11 cellular contexts compared by ENCODE assay signal in the genomic region with DNA sequence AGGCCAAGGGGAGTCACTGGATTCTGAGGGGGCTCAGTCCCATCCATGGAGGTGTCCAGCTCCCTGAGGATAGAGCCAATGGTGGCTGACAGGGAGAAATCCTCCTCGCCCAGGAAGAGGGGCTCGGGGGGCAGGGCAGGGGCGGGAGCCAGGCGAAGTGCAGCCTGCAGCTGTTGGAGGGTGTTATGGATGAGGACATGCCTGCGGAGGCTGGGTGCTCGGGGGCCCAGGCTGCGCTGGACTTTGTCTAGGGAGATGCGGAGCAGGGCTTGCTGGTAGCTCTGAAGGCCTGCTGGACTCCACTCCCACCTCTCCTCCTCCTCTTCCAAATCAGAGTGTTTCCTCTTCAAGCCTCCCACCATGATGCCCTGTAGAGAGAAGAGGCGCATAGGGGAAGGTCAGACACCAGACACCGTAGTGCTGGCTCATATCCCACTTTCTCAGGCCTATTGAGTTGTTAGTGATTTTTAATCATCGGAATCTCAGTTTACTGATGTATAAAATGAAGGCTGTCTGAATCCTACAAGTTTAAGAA. TPM values are rescaled to one million over a fixed set of nuclear protein-coding genes. Genes with fewer than 3 reads are reported as not detected.
DNase-seq lines count a peak whose midpoint lies in the region; ATAC-seq, FAIRE-seq and TF ChIP-seq lines count a peak whose summit lies in the region.
"Had no signal": no experiment of that assay in that cellular context is flagged by ENCODE, and none has a peak within 500 bp of the region (broad histone marks: within the 10 kb centered on the region; RNA-seq: fewer than 3 reads in every experiment).

No MANE protein-coding gene starts in this region.

- DNase-seq in HepG2 (ENCODE audit: low spot score): no peak
- DNase-seq in right lobe of liver: no peak
- DNase-seq in mesenchymal stem cell: no peak
- DNase-seq in vagina (ENCODE audit: extremely low spot score in 2 of 2): no peak
- DNase-seq: DMS79, lower lobe of right lung, NCI-H2171 had no signal

- 95% methylated on average over 11 of the region's 11 CpGs for WGBS in HepG2 (ENCODE audit: low lambda C conversion rate)
- 93% methylated on average over 3 of the region's 11 CpGs for WGBS in right lobe of liver (ENCODE audit: insufficient coverage, low coverage, low lambda C conversion rate, missing lambda C conversion rate)
- 85% methylated on average over 9 of the region's 11 CpGs for WGBS in mesenchymal stem cell

- H3K9me3 Mint-ChIP-seq in activated naive CD8-positive, alpha-beta T cell (ENCODE audit: low read depth): no peaks in the 10 kb centered on the region

- H2BK12ac ChIP-seq in mesenchymal stem cell (ENCODE audit: low read length in 2 of 2): no peak overlapping the region

- TF ChIP-seq POLR2A in HepG2 (IDR thresholded peaks at IDR 0.05; ENCODE audit: insufficient read depth in 1 of 2, low read depth in 2 of 2, low read length in 2 of 2) (no peak), right lobe of liver (IDR thresholded peaks at IDR 0.05) (no peak), vagina (IDR thresholded peaks at IDR 0.05) (no peak)

- H3K79me2 ChIP-seq in HepG2 (ENCODE audit: insufficient read depth, low read length): peaks cover 27% of the 10 kb centered on the region

- TF ChIP-seq RAD21 in HepG2 (CRISPR knock-in tag; IDR thresholded peaks at IDR 0.05): no peak

- peaks cover 13% of the 10 kb centered on the region for H4K20me1 ChIP-seq in HepG2 (ENCODE audit: insufficient read depth, low read length)

- H4K91ac ChIP-seq in mesenchymal stem cell (ENCODE audit: low read length): no peak overlapping the region

- ATAC-seq in HepG2 (no peak), right lobe of liver (no peak), HG02759 (IDR thresholded peaks at IDR 0.05; ENCODE audit: unreplicated experiment) (no peak), HG02798 (IDR thresholded peaks at IDR 0.05; ENCODE audit: poor library complexity, unreplicated experiment) (no peak), HG02938 (IDR thresholded peaks at IDR 0.05; ENCODE audit: unreplicated experiment) (no peak)
- ATAC-seq: lower lobe of right lung had no signal

- H3K23ac ChIP-seq in mesenchymal stem cell (ENCODE audit: low read length in 2 of 2): no peak overlapping the region

- TF ChIP-seq CTCF in HepG2 (CRISPR knock-in tag; IDR thresholded peaks at IDR 0.05): no peak
- no peak for TF ChIP-seq CTCF in right lobe of liver (IDR thresholded peaks at IDR 0.05)
- no peak for TF ChIP-seq CTCF in vagina (IDR thresholded peaks at IDR 0.05)

- FAIRE-seq in HepG2 (lab: Jason Lieb, UNC): no peak

- H3K4me2 ChIP-seq in HepG2 (ENCODE audit: low read depth, low read length) (peak overlapping the region; percentile 97), mesenchymal stem cell (ENCODE audit: low read length, poor library complexity, severe bottlenecking) (peak overlapping the region; percentile 85)

- peak overlapping the region; percentile 76 for H3K9ac ChIP-seq in HepG2 (ENCODE audit: insufficient read depth, low read depth, low read length)
- peak overlapping the region; percentile 97 for H3K9ac ChIP-seq in mesenchymal stem cell (ENCODE audit: low read length)

- no peak for TF ChIP-seq EP300 in HepG2 (IDR thresholded peaks at IDR 0.05; ENCODE audit: low read depth in 2 of 2, low read length in 2 of 2)
- no peak for TF ChIP-seq EP300 in HepG2 (CRISPR knock-in tag; IDR thresholded peaks at IDR 0.05; ENCODE audit: borderline replicate concordance)

- H3K4me1 ChIP-seq in HepG2 (ENCODE audit: insufficient read depth, low read length) (peaks cover 12% of the 10 kb centered on the region), right lobe of liver (peaks cover 0 to 12% (median 5%) of the 10 kb centered on the region in 4 donors), mesenchymal stem cell (ENCODE audit: control insufficient read depth, insufficient read depth, low read depth, low read length) (peaks cover 20% of the 10 kb centered on the region), vagina (peaks cover 34% of the 10 kb centered on the region)

- peaks cover 22% of the 10 kb centered on the region for H3K4me1 Mint-ChIP-seq in activated naive CD8-positive, alpha-beta T cell (ENCODE audit: low read depth)

- H3K27me3 Mint-ChIP-seq in activated naive CD8-positive, alpha-beta T cell: no peaks in the 10 kb centered on the region

- H3K36me3 ChIP-seq in HepG2 (replicated peaks in 1 of 2; ENCODE audit: control insufficient read depth in 1 of 2, insufficient read depth in 2 of 2, low read length in 2 of 2) (peaks cover 7 to 22% of the 10 kb centered on the region in 2 experiments; a peak in 4 of 5 replicates), right lobe of liver (peaks cover 0 to 22% (median 13%) of the 10 kb centered on the region in 4 donors), mesenchymal stem cell (ENCODE audit: control insufficient read depth in 1 of 2, insufficient read depth in 2 of 2, low read depth in 1 of 2, low read length in 2 of 2) (peaks cover 31 to 33% of the 10 kb centered on the region in 2 experiments), vagina (peaks cover 0 to 20% of the 10 kb centered on the region in 2 donors)

- H3K14ac ChIP-seq in mesenchymal stem cell (ENCODE audit: low read length in 2 of 2): no peak overlapping the region

- H3K79me1 ChIP-seq in mesenchymal stem cell (replicated peaks; ENCODE audit: low read length, poor library complexity, severe bottlenecking): peaks cover 5% of the 10 kb centered on the region

- H3K9me3 ChIP-seq in HepG2 (ENCODE audit: low read length) (no peaks in the 10 kb centered on the region), right lobe of liver (no peaks in the 10 kb centered on the region), mesenchymal stem cell (ENCODE audit: control insufficient read depth, low read length) (no peaks in the 10 kb centered on the region), vagina (no peaks in the 10 kb centered on the region)
- H3K9me3 ChIP-seq: lower lobe of right lung had no signal

- H3K27ac ChIP-seq in HepG2 (ENCODE audit: extremely low read length, insufficient read depth, low read length) (no peak overlapping the region), right lobe of liver (no peak overlapping the region), mesenchymal stem cell (ENCODE audit: low read length, poor library complexity, severe bottlenecking) (no peak overlapping the region), vagina (peak overlapping the region; percentile 99)

- intact Hi-C loops in HepG2 (cut with micrococcal nuclease; ENCODE audit: unreplicated experiment) (loop anchor here (5.0 kb wide), 1 partner anchor 1039 kb away; no protein-coding TSS in a partner anchor), right lobe of liver (cut with DNase I) (no loop called here), vagina (cut with DNase I) (loop anchor here (2.0 kb wide), 1 partner anchor 21 kb away; no protein-coding TSS in a partner anchor)

- in situ Hi-C loops in HepG2 (cut with HindIII; ENCODE audit: extremely low pct_ligation_motif_present, low pct_unique_long_range_greater_than_20kb): no loop called here

- no peak overlapping the region for H2AK5ac ChIP-seq in mesenchymal stem cell (ENCODE audit: low read length, severe bottlenecking)

- H4K8ac ChIP-seq in mesenchymal stem cell (ENCODE audit: low read length): no peak overlapping the region

- peaks cover 0 to 5% of the 10 kb centered on the region in 2 experiments; a peak in 1 of 5 replicates for H3K27me3 ChIP-seq in HepG2 (ENCODE audit: control insufficient read depth in 1 of 2, insufficient read depth in 2 of 2, low read length in 2 of 2)
- H3K27me3 ChIP-seq in right lobe of liver: no peaks in the 10 kb centered on the region
- no peaks in the 10 kb centered on the region for H3K27me3 ChIP-seq in mesenchymal stem cell (ENCODE audit: control insufficient read depth in 1 of 2, insufficient read depth in 1 of 2, low read length in 2 of 2)
- H3K27me3 ChIP-seq in vagina: no peaks in the 10 kb centered on the region

- H3K27ac Mint-ChIP-seq in activated naive CD8-positive, alpha-beta T cell: peak overlapping the region; percentile 97

- H2AFZ ChIP-seq in HepG2 (ENCODE audit: low read length): no peak overlapping the region
- H2AFZ ChIP-seq in mesenchymal stem cell (ENCODE audit: low read depth, low read length): no peak overlapping the region

- H3K4me3 ChIP-seq in HepG2 (replicated peaks in 1 of 3; ENCODE audit: insufficient read depth in 1 of 3, low read depth in 2 of 3, low read length in 3 of 3): peak overlapping the region in 1 of 3 experiments; percentile 76; a peak in 1 of 6 replicates
- peak overlapping the region in 1 of 3 donors; percentile 71 for H3K4me3 ChIP-seq in right lobe of liver
- peak overlapping the region in 1 of 2 experiments; percentile 94 for H3K4me3 ChIP-seq in mesenchymal stem cell (ENCODE audit: insufficient read depth in 1 of 2, low read depth in 1 of 2, low read length in 2 of 2)
- peak overlapping the region in 1 of 2 donors; percentile 77 for H3K4me3 ChIP-seq in vagina

- H2BK15ac ChIP-seq in mesenchymal stem cell (ENCODE audit: low read depth, poor library complexity, severe bottlenecking): no peak overlapping the region

- no peak overlapping the region for H2BK5ac ChIP-seq in mesenchymal stem cell (ENCODE audit: low read depth, low read length, poor library complexity, severe bottlenecking)

- no TSS peak for BruUV-seq in HepG2 (replicated peaks; lab: Mats Ljungman, UMichigan)

- H3K4ac ChIP-seq in mesenchymal stem cell (ENCODE audit: low read depth in 1 of 2, low read length in 2 of 2): no peak overlapping the region

- H3K18ac ChIP-seq in mesenchymal stem cell (ENCODE audit: low read depth in 1 of 2, low read length in 2 of 2): no peak overlapping the region

- peaks cover 2% of the 10 kb centered on the region for H3K36me3 Mint-ChIP-seq in activated naive CD8-positive, alpha-beta T cell

- H2BK120ac ChIP-seq in mesenchymal stem cell (ENCODE audit: low read depth, low read length): no peak overlapping the region

- POLR2A ChIA-PET in HepG2 (lab: Yijun Ruan, JAX): interaction anchor here (1.7 to 4.6 kb wide), 3 partner anchors 15 to 162 kb away, joined by 4 to 80 read pairs (median 50); partner anchors contain the start of gene SERTAD1

- peak overlapping the region; percentile 100 for H3K4me3 Mint-ChIP-seq in activated naive CD8-positive, alpha-beta T cell

- CTCF ChIA-PET in HepG2 (lab: Yijun Ruan, JAX; ENCODE audit: low intra/inter-chr PET ratio, low total read pairs): no interaction called here

RNA-seq across cellular contexts. Expression of gene SERTAD3, which starts 2.3 kb away (rescaled TPM):
- total RNA-seq in HepG2 (2016; rRNA removed; fragmentation: Illumina TruSeq; extraction: Trizol) (16.9 and 17.8 TPM in 2 replicates), right lobe of liver (10 to 100 TPM in 1 of 6 experiments, 1 to 10 TPM in 5; 5.2 to 10.1 (median 7.4) TPM), vagina (42.0 TPM)
- total RNA-seq in HepG2 (2016; cell fraction: cytosol; rRNA removed; fragmentation: Illumina TruSeq; extraction: Trizol; ENCODE audit: low read depth): 14.6 and 17.8 TPM in 2 replicates
- total RNA-seq in HepG2 (2016; cell fraction: insoluble cytoplasmic fraction; rRNA removed; fragmentation: Illumina TruSeq; extraction: Trizol): 14.8 and 17.5 TPM in 2 replicates
- total RNA-seq in HepG2 (2016; cell fraction: membrane; rRNA removed; fragmentation: Illumina TruSeq; extraction: Trizol): 22.0 and 25.4 TPM in 2 replicates
- total RNA-seq in HepG2 (2016; cell fraction: nucleus; rRNA removed; fragmentation: Illumina TruSeq; extraction: Trizol): 6.8 and 9.0 TPM in 2 replicates
- polyA plus RNA-seq in HepG2 (2011; rRNA removed): 9.5 and 9.6 TPM in 2 replicates
- polyA plus RNA-seq in HepG2 (2011; cell fraction: cytosol; rRNA removed): 6.9 and 7.9 TPM in 2 replicates
- polyA plus RNA-seq in HepG2 (2011; cell fraction: nucleus; rRNA removed): 5.9 and 6.5 TPM in 2 replicates
- 6.5 and 7.5 TPM in 2 replicates for polyA plus RNA-seq in HepG2 (2012)
- polyA plus RNA-seq in HepG2 (2016; cell fraction: cytosol; fragmentation: Illumina TruSeq; extraction: Trizol; ENCODE audit: low read depth): 3.8 and 4.4 TPM in 2 replicates
- 10.8 and 15.2 TPM in 2 replicates for polyA plus RNA-seq in HepG2 (2016; cell fraction: insoluble cytoplasmic fraction; fragmentation: Illumina TruSeq; extraction: Trizol; ENCODE audit: low read depth)
- 7.3 and 9.1 TPM in 2 replicates for polyA plus RNA-seq in HepG2 (2016; cell fraction: membrane; fragmentation: Illumina TruSeq; extraction: Trizol; ENCODE audit: low read depth)
- polyA plus RNA-seq in HepG2 (2016; cell fraction: nucleus; fragmentation: Illumina TruSeq; extraction: Trizol; ENCODE audit: insufficient read depth, low read depth): 13.4 and 16.1 TPM in 2 replicates
- polyA minus RNA-seq in HepG2 (2011; rRNA and poly(A)+ RNA removed; ENCODE audit: low replicate concordance): 19.2 and 19.5 TPM in 2 replicates
- polyA minus RNA-seq in HepG2 (2011; cell fraction: cytosol; rRNA and poly(A)+ RNA removed): 10.9 and 15.7 TPM in 2 replicates
- 5.1 and 5.8 TPM in 2 replicates for polyA minus RNA-seq in HepG2 (2011; cell fraction: nucleus; rRNA and poly(A)+ RNA removed)
- polyA plus RNA-seq in mesenchymal stem cell (2013, experiment 1 of 2): 22.0 TPM
- polyA plus RNA-seq in mesenchymal stem cell (2013, experiment 2 of 2): 22.4 TPM

RNA-seq across cellular contexts. Expression of gene SERTAD1, which starts 16.0 kb away (rescaled TPM):
- total RNA-seq in HepG2 (2016; rRNA removed; fragmentation: Illumina TruSeq; extraction: Trizol): 4.3 and 4.7 TPM in 2 replicates
- 1.8 and 2.1 TPM in 2 replicates for total RNA-seq in HepG2 (2016; cell fraction: cytosol; rRNA removed; fragmentation: Illumina TruSeq; extraction: Trizol; ENCODE audit: low read depth)
- total RNA-seq in HepG2 (2016; cell fraction: insoluble cytoplasmic fraction; rRNA removed; fragmentation: Illumina TruSeq; extraction: Trizol): 3.9 and 5.6 TPM in 2 replicates
- 3.0 and 3.6 TPM in 2 replicates for total RNA-seq in HepG2 (2016; cell fraction: membrane; rRNA removed; fragmentation: Illumina TruSeq; extraction: Trizol)
- 1.7 and 1.9 TPM in 2 replicates for total RNA-seq in HepG2 (2016; cell fraction: nucleus; rRNA removed; fragmentation: Illumina TruSeq; extraction: Trizol)
- 4.5 and 5.0 TPM in 2 replicates for polyA plus RNA-seq in HepG2 (2011; rRNA removed)
- 5.0 and 7.0 TPM in 2 replicates for polyA plus RNA-seq in HepG2 (2011; cell fraction: cytosol; rRNA removed)
- 4.0 and 4.5 TPM in 2 replicates for polyA plus RNA-seq in HepG2 (2011; cell fraction: nucleus; rRNA removed)
- polyA plus RNA-seq in HepG2 (2012): 1.4 and 1.9 TPM in 2 replicates
- polyA plus RNA-seq in HepG2 (2016; cell fraction: cytosol; fragmentation: Illumina TruSeq; extraction: Trizol; ENCODE audit: low read depth): 0.94 and 1.1 TPM in 2 replicates
- polyA plus RNA-seq in HepG2 (2016; cell fraction: insoluble cytoplasmic fraction; fragmentation: Illumina TruSeq; extraction: Trizol; ENCODE audit: low read depth): 3.6 and 4.1 TPM in 2 replicates
- 1.5 and 1.7 TPM in 2 replicates for polyA plus RNA-seq in HepG2 (2016; cell fraction: membrane; fragmentation: Illumina TruSeq; extraction: Trizol; ENCODE audit: low read depth)
- polyA plus RNA-seq in HepG2 (2016; cell fraction: nucleus; fragmentation: Illumina TruSeq; extraction: Trizol; ENCODE audit: insufficient read depth, low read depth): 2.5 and 2.7 TPM in 2 replicates
- polyA minus RNA-seq in HepG2 (2011; rRNA and poly(A)+ RNA removed; ENCODE audit: low replicate concordance): 2.7 and 5.6 TPM in 2 replicates
- 1.1 and 1.2 TPM in 2 replicates for polyA minus RNA-seq in HepG2 (2011; cell fraction: cytosol; rRNA and poly(A)+ RNA removed)
- polyA minus RNA-seq in HepG2 (2011; cell fraction: nucleus; rRNA and poly(A)+ RNA removed): 1.7 and 2.0 TPM in 2 replicates
- total RNA-seq in right lobe of liver: 10 to 100 TPM in 1 of 6 experiments, 1 to 10 TPM in 5; 3.7 to 11.7 (median 6.2) TPM
- polyA plus RNA-seq in mesenchymal stem cell (2013, experiment 1 of 2): 11.7 TPM
- polyA plus RNA-seq in mesenchymal stem cell (2013, experiment 2 of 2): 12.3 TPM
- 14.2 TPM for total RNA-seq in vagina

RNA-seq across cellular contexts. Expression of gene BLVRB, which starts 23.8 kb away (rescaled TPM):
- total RNA-seq in HepG2 (2016; rRNA removed; fragmentation: Illumina TruSeq; extraction: Trizol): 25.9 and 32.7 TPM in 2 replicates
- total RNA-seq in HepG2 (2016; cell fraction: cytosol; rRNA removed; fragmentation: Illumina TruSeq; extraction: Trizol; ENCODE audit: low read depth): 8.2 and 10.9 TPM in 2 replicates
- 28.3 and 39.1 TPM in 2 replicates for total RNA-seq in HepG2 (2016; cell fraction: insoluble cytoplasmic fraction; rRNA removed; fragmentation: Illumina TruSeq; extraction: Trizol)
- 7.6 and 7.9 TPM in 2 replicates for total RNA-seq in HepG2 (2016; cell fraction: membrane; rRNA removed; fragmentation: Illumina TruSeq; extraction: Trizol)
- 9.9 and 11.1 TPM in 2 replicates for total RNA-seq in HepG2 (2016; cell fraction: nucleus; rRNA removed; fragmentation: Illumina TruSeq; extraction: Trizol)
- polyA plus RNA-seq in HepG2 (2011; rRNA removed): 51.4 and 75.9 TPM in 2 replicates
- polyA plus RNA-seq in HepG2 (2011; cell fraction: cytosol; rRNA removed): 66.0 and 107 TPM in 2 replicates
- polyA plus RNA-seq in HepG2 (2011; cell fraction: nucleus; rRNA removed): 44.9 and 46.6 TPM in 2 replicates
- 39.5 and 39.8 TPM in 2 replicates for polyA plus RNA-seq in HepG2 (2012)
- polyA plus RNA-seq in HepG2 (2016; cell fraction: cytosol; fragmentation: Illumina TruSeq; extraction: Trizol; ENCODE audit: low read depth): 10.5 and 11.4 TPM in 2 replicates
- polyA plus RNA-seq in HepG2 (2016; cell fraction: insoluble cytoplasmic fraction; fragmentation: Illumina TruSeq; extraction: Trizol; ENCODE audit: low read depth): 31.5 and 40.3 TPM in 2 replicates
- 6.6 and 8.8 TPM in 2 replicates for polyA plus RNA-seq in HepG2 (2016; cell fraction: membrane; fragmentation: Illumina TruSeq; extraction: Trizol; ENCODE audit: low read depth)
- 18.0 and 18.8 TPM in 2 replicates for polyA plus RNA-seq in HepG2 (2016; cell fraction: nucleus; fragmentation: Illumina TruSeq; extraction: Trizol; ENCODE audit: insufficient read depth, low read depth)
- polyA minus RNA-seq in HepG2 (2011; rRNA and poly(A)+ RNA removed; ENCODE audit: low replicate concordance): 42.8 and 149 TPM in 2 replicates
- polyA minus RNA-seq in HepG2 (2011; cell fraction: cytosol; rRNA and poly(A)+ RNA removed): 28.8 and 32.2 TPM in 2 replicates
- polyA minus RNA-seq in HepG2 (2011; cell fraction: nucleus; rRNA and poly(A)+ RNA removed): 6.0 and 10.4 TPM in 2 replicates
- 100 to 1,000 TPM; 127 to 326 (median 146) TPM for total RNA-seq in right lobe of liver
- polyA plus RNA-seq in mesenchymal stem cell (2013, experiment 1 of 2): 83.8 TPM
- polyA plus RNA-seq in mesenchymal stem cell (2013, experiment 2 of 2): 80.0 TPM
- total RNA-seq in vagina: 357 TPM

RNA-seq across cellular contexts. Expression of gene SPTBN4, which starts 25.0 kb away (rescaled TPM):
- total RNA-seq in HepG2 (2016; rRNA removed; fragmentation: Illumina TruSeq; extraction: Trizol): 0.11 TPM in 1 of 2 replicates, not detected in the other
- not detected in 2 replicates for total RNA-seq in HepG2 (2016; cell fraction: cytosol; rRNA removed; fragmentation: Illumina TruSeq; extraction: Trizol; ENCODE audit: low read depth)
- not detected in 2 replicates for total RNA-seq in HepG2 (2016; cell fraction: insoluble cytoplasmic fraction; rRNA removed; fragmentation: Illumina TruSeq; extraction: Trizol)
- total RNA-seq in HepG2 (2016; cell fraction: membrane; rRNA removed; fragmentation: Illumina TruSeq; extraction: Trizol): not detected in 2 replicates
- not detected in 2 replicates for total RNA-seq in HepG2 (2016; cell fraction: nucleus; rRNA removed; fragmentation: Illumina TruSeq; extraction: Trizol)
- polyA plus RNA-seq in HepG2 (2011; rRNA removed): 0.08 and 0.11 TPM in 2 replicates
- 0.04 and 0.11 TPM in 2 replicates for polyA plus RNA-seq in HepG2 (2011; cell fraction: cytosol; rRNA removed)
- polyA plus RNA-seq in HepG2 (2011; cell fraction: nucleus; rRNA removed): 0.26 and 0.29 TPM in 2 replicates
- 0.11 TPM in 2 replicates for polyA plus RNA-seq in HepG2 (2012)
- polyA plus RNA-seq in HepG2 (2016; cell fraction: cytosol; fragmentation: Illumina TruSeq; extraction: Trizol; ENCODE audit: low read depth): not detected in 2 replicates
- not detected in 2 replicates for polyA plus RNA-seq in HepG2 (2016; cell fraction: insoluble cytoplasmic fraction; fragmentation: Illumina TruSeq; extraction: Trizol; ENCODE audit: low read depth)
- polyA plus RNA-seq in HepG2 (2016; cell fraction: membrane; fragmentation: Illumina TruSeq; extraction: Trizol; ENCODE audit: low read depth): not detected in 2 replicates
- polyA plus RNA-seq in HepG2 (2016; cell fraction: nucleus; fragmentation: Illumina TruSeq; extraction: Trizol; ENCODE audit: insufficient read depth, low read depth): not detected in 2 replicates
- 0.30 and 1.5 TPM in 2 replicates for polyA minus RNA-seq in HepG2 (2011; rRNA and poly(A)+ RNA removed; ENCODE audit: low replicate concordance)
- polyA minus RNA-seq in HepG2 (2011; cell fraction: cytosol; rRNA and poly(A)+ RNA removed): not detected in 2 replicates
- polyA minus RNA-seq in HepG2 (2011; cell fraction: nucleus; rRNA and poly(A)+ RNA removed): not detected in 2 replicates
- total RNA-seq in right lobe of liver: 1 to 10 TPM in 1 of 6 experiments, under 1 TPM in 5; 0.44 to 1.6 (median 0.65) TPM
- 0.23 TPM for polyA plus RNA-seq in mesenchymal stem cell (2013, experiment 1 of 2)
- 0.15 TPM for polyA plus RNA-seq in mesenchymal stem cell (2013, experiment 2 of 2)
- 1.7 TPM for total RNA-seq in vagina

RNA-seq across cellular contexts. Expression of gene PRX, which starts 28.6 kb away (rescaled TPM):
- 0.46 and 0.66 TPM in 2 replicates for total RNA-seq in HepG2 (2016; rRNA removed; fragmentation: Illumina TruSeq; extraction: Trizol)
- not detected in 2 replicates for total RNA-seq in HepG2 (2016; cell fraction: cytosol; rRNA removed; fragmentation: Illumina TruSeq; extraction: Trizol; ENCODE audit: low read depth)
- total RNA-seq in HepG2 (2016; cell fraction: insoluble cytoplasmic fraction; rRNA removed; fragmentation: Illumina TruSeq; extraction: Trizol): 0.39 and 0.78 TPM in 2 replicates
- total RNA-seq in HepG2 (2016; cell fraction: membrane; rRNA removed; fragmentation: Illumina TruSeq; extraction: Trizol): 0.03 and 0.12 TPM in 2 replicates
- 0.38 and 0.40 TPM in 2 replicates for total RNA-seq in HepG2 (2016; cell fraction: nucleus; rRNA removed; fragmentation: Illumina TruSeq; extraction: Trizol)
- polyA plus RNA-seq in HepG2 (2011; rRNA removed): 0.66 and 0.99 TPM in 2 replicates
- 0.79 and 0.94 TPM in 2 replicates for polyA plus RNA-seq in HepG2 (2011; cell fraction: cytosol; rRNA removed)
- 0.76 and 0.99 TPM in 2 replicates for polyA plus RNA-seq in HepG2 (2011; cell fraction: nucleus; rRNA removed)
- polyA plus RNA-seq in HepG2 (2012): 0.85 and 1.1 TPM in 2 replicates
- not detected in 2 replicates for polyA plus RNA-seq in HepG2 (2016; cell fraction: cytosol; fragmentation: Illumina TruSeq; extraction: Trizol; ENCODE audit: low read depth)
- polyA plus RNA-seq in HepG2 (2016; cell fraction: insoluble cytoplasmic fraction; fragmentation: Illumina TruSeq; extraction: Trizol; ENCODE audit: low read depth): 0.25 and 0.53 TPM in 2 replicates
- polyA plus RNA-seq in HepG2 (2016; cell fraction: membrane; fragmentation: Illumina TruSeq; extraction: Trizol; ENCODE audit: low read depth): 0.03 and 0.06 TPM in 2 replicates
- polyA plus RNA-seq in HepG2 (2016; cell fraction: nucleus; fragmentation: Illumina TruSeq; extraction: Trizol; ENCODE audit: insufficient read depth, low read depth): 1.1 TPM in 2 replicates
- polyA minus RNA-seq in HepG2 (2011; rRNA and poly(A)+ RNA removed; ENCODE audit: low replicate concordance): 0.51 and 1.1 TPM in 2 replicates
- polyA minus RNA-seq in HepG2 (2011; cell fraction: cytosol; rRNA and poly(A)+ RNA removed): 0.53 and 0.89 TPM in 2 replicates
- 0.52 and 0.62 TPM in 2 replicates for polyA minus RNA-seq in HepG2 (2011; cell fraction: nucleus; rRNA and poly(A)+ RNA removed)
- total RNA-seq in right lobe of liver: under 1 TPM; 0.37 to 0.99 (median 0.60) TPM
- polyA plus RNA-seq in mesenchymal stem cell (2013, experiment 1 of 2): 2.1 TPM
- polyA plus RNA-seq in mesenchymal stem cell (2013, experiment 2 of 2): 1.9 TPM
- total RNA-seq in vagina: 3.2 TPM

Comparison
In these comparisons a context has a peak if more than half of its experiments do, and no peak if none do; other contexts are left out.
1. intact Hi-C loops: an anchor here in HepG2 (5.0 kb wide) and vagina (2.0 kb wide); none called in right lobe of liver.